1 cellular context compared by ENCODE assay signal in genomic region chr15:40427188-40427587, GRCh38.
TF ChIP-seq lines count a peak whose summit lies in the region.

No MANE protein-coding gene starts in this region.

TF ChIP-seq in GM23338, 12 proteins besides CTCF, POLR2A, EP300 and RAD21:
- TF ChIP-seq, protein P1, sequence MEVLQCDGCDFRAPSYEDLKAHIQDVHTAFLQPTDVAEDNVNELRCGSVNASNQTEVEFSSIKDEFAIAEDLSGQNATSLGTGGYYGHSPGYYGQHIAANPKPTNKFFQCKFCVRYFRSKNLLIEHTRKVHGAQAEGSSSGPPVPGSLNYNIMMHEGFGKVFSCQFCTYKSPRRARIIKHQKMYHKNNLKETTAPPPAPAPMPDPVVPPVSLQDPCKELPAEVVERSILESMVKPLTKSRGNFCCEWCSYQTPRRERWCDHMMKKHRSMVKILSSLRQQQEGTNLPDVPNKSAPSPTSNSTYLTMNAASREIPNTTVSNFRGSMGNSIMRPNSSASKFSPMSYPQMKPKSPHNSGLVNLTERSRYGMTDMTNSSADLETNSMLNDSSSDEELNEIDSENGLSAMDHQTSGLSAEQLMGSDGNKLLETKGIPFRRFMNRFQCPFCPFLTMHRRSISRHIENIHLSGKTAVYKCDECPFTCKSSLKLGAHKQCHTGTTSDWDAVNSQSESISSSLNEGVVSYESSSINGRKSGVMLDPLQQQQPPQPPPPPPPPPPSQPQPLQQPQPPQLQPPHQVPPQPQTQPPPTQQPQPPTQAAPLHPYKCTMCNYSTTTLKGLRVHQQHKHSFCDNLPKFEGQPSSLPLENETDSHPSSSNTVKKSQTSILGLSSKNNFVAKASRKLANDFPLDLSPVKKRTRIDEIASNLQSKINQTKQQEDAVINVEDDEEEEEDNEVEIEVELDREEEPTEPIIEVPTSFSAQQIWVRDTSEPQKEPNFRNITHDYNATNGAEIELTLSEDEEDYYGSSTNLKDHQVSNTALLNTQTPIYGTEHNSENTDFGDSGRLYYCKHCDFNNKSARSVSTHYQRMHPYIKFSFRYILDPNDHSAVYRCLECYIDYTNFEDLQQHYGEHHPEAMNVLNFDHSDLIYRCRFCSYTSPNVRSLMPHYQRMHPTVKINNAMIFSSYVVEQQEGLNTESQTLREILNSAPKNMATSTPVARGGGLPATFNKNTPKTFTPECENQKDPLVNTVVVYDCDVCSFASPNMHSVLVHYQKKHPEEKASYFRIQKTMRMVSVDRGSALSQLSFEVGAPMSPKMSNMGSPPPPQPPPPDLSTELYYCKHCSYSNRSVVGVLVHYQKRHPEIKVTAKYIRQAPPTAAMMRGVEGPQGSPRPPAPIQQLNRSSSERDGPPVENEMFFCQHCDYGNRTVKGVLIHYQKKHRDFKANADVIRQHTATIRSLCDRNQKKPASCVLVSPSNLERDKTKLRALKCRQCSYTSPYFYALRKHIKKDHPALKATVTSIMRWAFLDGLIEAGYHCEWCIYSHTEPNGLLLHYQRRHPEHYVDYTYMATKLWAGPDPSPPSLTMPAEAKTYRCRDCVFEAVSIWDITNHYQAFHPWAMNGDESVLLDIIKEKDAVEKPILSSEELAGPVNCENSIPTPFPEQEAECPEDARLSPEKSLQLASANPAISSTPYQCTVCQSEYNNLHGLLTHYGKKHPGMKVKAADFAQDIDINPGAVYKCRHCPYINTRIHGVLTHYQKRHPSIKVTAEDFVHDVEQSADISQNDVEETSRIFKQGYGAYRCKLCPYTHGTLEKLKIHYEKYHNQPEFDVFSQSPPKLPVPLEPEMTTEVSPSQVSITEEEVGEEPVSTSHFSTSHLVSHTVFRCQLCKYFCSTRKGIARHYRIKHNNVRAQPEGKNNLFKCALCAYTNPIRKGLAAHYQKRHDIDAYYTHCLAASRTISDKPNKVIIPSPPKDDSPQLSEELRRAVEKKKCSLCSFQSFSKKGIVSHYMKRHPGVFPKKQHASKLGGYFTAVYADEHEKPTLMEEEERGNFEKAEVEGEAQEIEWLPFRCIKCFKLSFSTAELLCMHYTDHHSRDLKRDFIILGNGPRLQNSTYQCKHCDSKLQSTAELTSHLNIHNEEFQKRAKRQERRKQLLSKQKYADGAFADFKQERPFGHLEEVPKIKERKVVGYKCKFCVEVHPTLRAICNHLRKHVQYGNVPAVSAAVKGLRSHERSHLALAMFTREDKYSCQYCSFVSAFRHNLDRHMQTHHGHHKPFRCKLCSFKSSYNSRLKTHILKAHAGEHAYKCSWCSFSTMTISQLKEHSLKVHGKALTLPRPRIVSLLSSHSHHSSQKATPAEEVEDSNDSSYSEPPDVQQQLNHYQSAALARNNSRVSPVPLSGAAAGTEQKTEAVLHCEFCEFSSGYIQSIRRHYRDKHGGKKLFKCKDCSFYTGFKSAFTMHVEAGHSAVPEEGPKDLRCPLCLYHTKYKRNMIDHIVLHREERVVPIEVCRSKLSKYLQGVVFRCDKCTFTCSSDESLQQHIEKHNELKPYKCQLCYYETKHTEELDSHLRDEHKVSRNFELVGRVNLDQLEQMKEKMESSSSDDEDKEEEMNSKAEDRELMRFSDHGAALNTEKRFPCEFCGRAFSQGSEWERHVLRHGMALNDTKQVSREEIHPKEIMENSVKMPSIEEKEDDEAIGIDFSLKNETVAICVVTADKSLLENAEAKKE (CRISPR knock-in tag; IDR thresholded peaks at IDR 0.05), result no peak
- TF ChIP-seq ZNF114 (CRISPR knock-in tag; IDR thresholded peaks at IDR 0.05) (no peak), POLR2AphosphoS5 (IDR thresholded peaks at IDR 0.05; ENCODE audit: low read depth) (no peak), REST (IDR thresholded peaks at IDR 0.05; ENCODE audit: unreplicated experiment) (no peak), CREB1 (CRISPR knock-in tag; IDR thresholded peaks at IDR 0.05; ENCODE audit: low read depth) (no peak), ZNF331 (CRISPR knock-in tag; IDR thresholded peaks at IDR 0.05; ENCODE audit: low read depth) (no peak), EZH2phosphoT487 (IDR thresholded peaks at IDR 0.05; ENCODE audit: unreplicated experiment) (no peak), STAT1 (IDR thresholded peaks at IDR 0.05; ENCODE audit: unreplicated experiment) (no peak), NANOG (IDR thresholded peaks at IDR 0.05; ENCODE audit: borderline replicate concordance) (no peak), ETS1 (IDR thresholded peaks at IDR 0.05) (no peak), EZH2 (IDR thresholded peaks at IDR 0.05; ENCODE audit: low read depth, unreplicated experiment) (no peak), JUNB (IDR thresholded peaks at IDR 0.05; ENCODE audit: unreplicated experiment) (no peak)
TF ChIP-seq in GM23338: peak in this region for 0.
